Comparison of ENCODE assay signal across 19 cellular contexts in the genomic region with DNA sequence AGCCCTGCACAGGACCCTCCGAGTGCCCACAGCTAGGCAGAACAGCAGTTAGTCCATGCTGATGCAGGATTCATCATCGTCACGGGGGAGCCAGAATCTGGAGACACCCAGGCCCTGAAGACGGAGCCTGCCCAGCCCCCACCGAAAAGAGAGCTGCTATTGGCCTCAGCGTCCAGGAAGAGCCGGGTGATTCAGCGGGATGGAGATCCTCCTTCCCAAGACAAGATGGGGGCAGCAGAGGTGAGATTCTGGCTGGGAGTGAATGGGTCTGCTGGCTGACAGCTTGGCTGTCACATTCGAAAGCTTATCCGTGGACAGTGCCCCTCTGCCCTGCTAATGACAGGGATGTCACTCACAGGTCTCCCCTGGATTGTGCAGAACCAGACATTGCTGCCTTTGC.
DNase-seq lines count a peak whose midpoint lies in the region; ATAC-seq, FAIRE-seq and TF ChIP-seq lines count a peak whose summit lies in the region.
"Had no signal": no experiment of that assay in that cellular context is flagged by ENCODE, and none has a peak within 500 bp of the region (broad histone marks: within the 10 kb centered on the region; RNA-seq: fewer than 3 reads in every experiment).

No MANE protein-coding gene starts in this region.

- H3K4me2 ChIP-seq in K562 (ENCODE audit: insufficient read depth, low read length), result no peak overlapping the region
- H3K4me2 ChIP-seq: BLaER1 had no signal

- peaks cover 21 to 57% of the 10 kb centered on the region in 2 experiments; a peak in 4 of 5 replicates for H3K27me3 ChIP-seq in K562 (ENCODE audit: control insufficient read depth in 2 of 2, insufficient read depth in 2 of 2, low read length in 2 of 2)
- H3K27me3 ChIP-seq: BLaER1 had no signal

- DNase-seq in Daoy (ENCODE audit: low read depth), result peak; percentile 20
- peak; percentile 3 for DNase-seq in HCEC 1CT
- peak; percentile 57 for DNase-seq in NCI-H2227 (lab: John Stamatoyannopoulos, UW; ENCODE audit: unreplicated experiment)
- DNase-seq in K562 (ENCODE audit: extremely low read depth in 1 of 4, low spot score in 3 of 4), result no peak
- no peak for DNase-seq in NCI-H128 (lab: John Stamatoyannopoulos, UW; ENCODE audit: unreplicated experiment)
- DNase-seq in cerebellar nuclear complex (lab: John Stamatoyannopoulos, UW), result no peak
- DNase-seq: 8988T; CD4-positive, alpha-beta memory T cell; DMS153; DMS79; GM23248; HFFc6 had no signal

- H4K20me1 ChIP-seq in K562 (replicated peaks; ENCODE audit: control insufficient read depth, insufficient read depth, low read length), result peaks cover 4% of the 10 kb centered on the region; the same call in 1 of the 2 replicates

- H3K9me1 ChIP-seq in K562 (ENCODE audit: control insufficient read depth, insufficient read depth, low read length), result no peaks in the 10 kb centered on the region

- POLR2A ChIA-PET in K562 (lab: Yijun Ruan, JAX), result no interaction called here

- no peak overlapping the region for H3K9ac ChIP-seq in K562 (ENCODE audit: insufficient read depth in 1 of 2, low read depth in 2 of 2, low read length in 2 of 2)
- H3K9ac ChIP-seq: BLaER1, GM23248 had no signal

- no peak overlapping the region for H3K4me3 ChIP-seq in K562
- H3K4me3 ChIP-seq: BLaER1, GM12878, GM23248 had no signal

- H2AFZ ChIP-seq in K562 (ENCODE audit: low read depth, low read length), result no peak overlapping the region
- H2AFZ ChIP-seq: GM23248 had no signal

- H3K27ac ChIP-seq in K562 (ENCODE audit: extremely low read depth, low read depth, low read length), result no peak overlapping the region
- H3K27ac ChIP-seq: BLaER1, GM23248, HL-60 had no signal

- in situ Hi-C loops in K562 (cut with MboI), result no loop called here

- ATAC-seq in K562 (no peak), GM21737 (IDR thresholded peaks at IDR 0.05; ENCODE audit: unreplicated experiment) (no peak), GM21381 (IDR thresholded peaks at IDR 0.05; ENCODE audit: unreplicated experiment) (no peak)
- ATAC-seq: GM12878, HCT116, HepG2 had no signal

- TF ChIP-seq RAD21 in K562 (CRISPR knock-in tag; conservative IDR thresholded peaks at IDR 0.05 in 1 of 2, IDR thresholded peaks at IDR 0.05 in 1 of 2), result no peak

- 0% methylated on average over 10 of the region's 10 CpGs for WGBS in K562 (ENCODE audit: insufficient coverage, low coverage, missing lambda C conversion rate)

- H3K9me3 ChIP-seq in K562 (replicated peaks; ENCODE audit: control insufficient read depth, insufficient read depth, low read depth, low read length), result no peaks in the 10 kb centered on the region
- H3K9me3 ChIP-seq: BLaER1 had no signal

- CTCF ChIA-PET in K562 (lab: Yijun Ruan, JAX; ENCODE audit: low intra/inter-chr PET ratio), result no interaction called here

- intact Hi-C loops in K562 (cut with micrococcal nuclease), result no loop called here

- H3K4me1 ChIP-seq in K562 (replicated peaks in 1 of 2; ENCODE audit: control insufficient read depth in 2 of 2, insufficient read depth in 2 of 2, low read length in 2 of 2), result no peaks in the 10 kb centered on the region

- no TSS peak for BruUV-seq in K562 (replicated peaks; lab: Mats Ljungman, UMichigan)

- peak; percentile 26 for FAIRE-seq in K562 (lab: Jason Lieb, UNC)
- FAIRE-seq: GM12878, HepG2 had no signal

- H3K36me3 ChIP-seq in K562 (ENCODE audit: control insufficient read depth, insufficient read depth, low read length), result no peaks in the 10 kb centered on the region
- H3K36me3 ChIP-seq: BLaER1 had no signal

- no peak for TF ChIP-seq CTCF in K562 (IDR thresholded peaks at IDR 0.05 in 2 of 3, conservative IDR thresholded peaks at IDR 0.05 in 1 of 3; ENCODE audit: insufficient read depth in 2 of 3, low read depth in 1 of 3, low read length in 3 of 3)

- TF ChIP-seq EP300 in K562 (IDR thresholded peaks at IDR 0.05; ENCODE audit: low read length), result no peak

- no peaks in the 10 kb centered on the region for H3K79me2 ChIP-seq in K562 (ENCODE audit: control insufficient read depth, insufficient read depth, low read length)

- no peak for TF ChIP-seq POLR2A in K562 (conservative IDR thresholded peaks at IDR 0.05)

TF ChIP-seq in K562, 482 proteins besides CTCF, POLR2A, EP300 and RAD21:
- TF ChIP-seq EZH2 (IDR thresholded peaks at IDR 0.05; ENCODE audit: borderline replicate concordance, low read depth, low read length) (no peak), ARID1B (IDR thresholded peaks at IDR 0.05) (no peak), MTA1 (IDR thresholded peaks at IDR 0.05; ENCODE audit: borderline replicate concordance) (no peak)

Comparison
In these comparisons a context has a peak if more than half of its experiments do, and no peak if none do; other contexts are left out.
1. DNase-seq: peak in Daoy (single experiment), HCEC 1CT (single experiment) and NCI-H2227 (single experiment); none in K562 (0 of 4), NCI-H128 (single experiment) and cerebellar nuclear complex (0 of 2).